Comparison of ENCODE assay signal across 23 cellular contexts in genomic region chr1:147264158-147264768, GRCh38. TPM values are rescaled to one million over a fixed set of nuclear protein-coding genes. Genes with fewer than 3 reads are reported as not detected.
DNase-seq lines count a peak whose midpoint lies in the region; ATAC-seq, FAIRE-seq and TF ChIP-seq lines count a peak whose summit lies in the region.
"Had no signal": no experiment of that assay in that cellular context is flagged by ENCODE, and none has a peak within 500 bp of the region (broad histone marks: within the 10 kb centered on the region; RNA-seq: fewer than 3 reads in every experiment).

No MANE protein-coding gene starts in this region.

- no peak overlapping the region; the same call in 1 of the 2 replicates for H3K27ac ChIP-seq in IMR-90 (ENCODE audit: insufficient read depth, low read length)
- no peak overlapping the region for H3K27ac ChIP-seq in K562 (ENCODE audit: extremely low read depth, low read depth, low read length)
- H3K27ac ChIP-seq: left ventricle myocardium inferior, neural progenitor cell, transverse colon had no signal

- no peak overlapping the region for H3K4ac ChIP-seq in IMR-90 (ENCODE audit: low read depth, low read length)

- no peak overlapping the region for H4K91ac ChIP-seq in IMR-90 (ENCODE audit: insufficient read depth, low read depth, low read length)

- BruUV-seq in IMR-90 (replicated peaks; lab: Mats Ljungman, UMichigan) (no TSS peak), K562 (replicated peaks; lab: Mats Ljungman, UMichigan) (no TSS peak)

- POLR2A ChIA-PET in IMR-90 (lab: Charles Lee; ENCODE audit: unreplicated experiment) (no interaction called here), K562 (lab: Yijun Ruan, JAX) (no interaction called here)

- TF ChIP-seq RAD21 in IMR-90 (IDR thresholded peaks at IDR 0.05; ENCODE audit: low read length) (no peak), K562 (CRISPR knock-in tag; conservative IDR thresholded peaks at IDR 0.05 in 1 of 2, IDR thresholded peaks at IDR 0.05 in 1 of 2) (no peak)

- dilution Hi-C loops in IMR-90 (cut with HindIII; ENCODE audit: low sequenced_read_pairs, unreplicated experiment) = no loop called here

- H4K5ac ChIP-seq in IMR-90 (ENCODE audit: low read depth, low read length) = no peak overlapping the region

- H2BK15ac ChIP-seq in IMR-90 (ENCODE audit: low read depth, low read length) = no peak overlapping the region

- ATAC-seq in IMR-90 (ENCODE audit: low read depth) (peak; percentile 86), K562 (no peak), HG02642 (IDR thresholded peaks at IDR 0.05; ENCODE audit: poor library complexity, unreplicated experiment) (no peak), HG03159 (IDR thresholded peaks at IDR 0.05; ENCODE audit: unreplicated experiment) (no peak)
- ATAC-seq: activated CD4-positive, alpha-beta T cell treated with anti-CD3 and anti-CD28 coated beads for 36 hours; activated CD8-positive, alpha-beta memory T cell treated with anti-CD3 and anti-CD28 coated beads, Interleukin-2, amount 10 ng/mL, durations not matched to agents 7 days and 5 days; activated T-helper 17 cell treated with anti-CD3 and anti-CD28 coated beads, Interleukin-2, amount 50 U/mL, for 72 hours; mucosa of descending colon; stimulated activated memory B cell treated with anti-CD40 and anti-IgM and Interleukin-4, amounts not matched to agents 10 μg/mL and 1 μg/mL and 100 μg/mL, for 72 hours had no signal

- intact Hi-C loops in IMR-90 (cut with micrococcal nuclease) = loop anchor here (5.0 kb wide), 1 partner anchor 33 kb away; no protein-coding TSS in a partner anchor
- intact Hi-C loops in K562 (cut with micrococcal nuclease) = no loop called here

- DNase-seq in AG08396 (ENCODE audit: low spot score) = peak; percentile 44
- peak; percentile 82 for DNase-seq in IMR-90
- DNase-seq in K562 (ENCODE audit: extremely low read depth in 1 of 4, low spot score in 3 of 4) = no peak
- peak; percentile 72 to 88 for DNase-seq in foreskin fibroblast
- no peak for DNase-seq in NCI-H1092 treated with DMSO at 0.1 percent for 48 hours (lab: John Stamatoyannopoulos, UW)
- no peak for DNase-seq in kidney glomerular epithelial cell (lab: John Stamatoyannopoulos, UW)
- DNase-seq: activated CD4-positive, alpha-beta T cell treated with anti-CD3 and anti-CD28 coated beads for 36 hours; activated CD8-positive, alpha-beta memory T cell treated with anti-CD3 and anti-CD28 coated beads, Interleukin-2, amount 10 ng/mL, durations not matched to agents 7 days and 5 days; activated naive CD8-positive, alpha-beta T cell treated with anti-CD3 and anti-CD28 coated beads, Interleukin-2, amount 10 ng/mL, durations not matched to agents 7 days and 5 days; H9; Kasumi-1; left ventricle myocardium inferior; mucosa of descending colon; NCI-H1417 treated with DMSO at 0.1 percent for 48 hours; NCI-H2171 treated with DMSO at 0.1 percent for 48 hours; NCI-H774; stimulated activated CD4-positive, alpha-beta T cell treated with anti-CD3 and anti-CD28 coated beads, Interleukin-15, amount 100 ng/mL, for 24 hours; transverse colon had no signal

- TF ChIP-seq EP300 in K562 (IDR thresholded peaks at IDR 0.05; ENCODE audit: low read length) = no peak

- no peak overlapping the region for H3K56ac ChIP-seq in IMR-90 (ENCODE audit: extremely low read depth, insufficient read depth, low read length)

- peaks cover 4 to 8% of the 10 kb centered on the region in 2 experiments; a peak in 2 of 4 replicates for H3K79me1 ChIP-seq in IMR-90 (ENCODE audit: low read depth in 1 of 2, low read length in 2 of 2)

- H3K9ac ChIP-seq in IMR-90 (ENCODE audit: low read depth, low read length) (no peak overlapping the region), K562 (ENCODE audit: insufficient read depth in 1 of 2, low read depth in 2 of 2, low read length in 2 of 2) (no peak overlapping the region)
- H3K9ac ChIP-seq: neural progenitor cell had no signal

- H3K9me1 ChIP-seq in IMR-90 (ENCODE audit: insufficient read depth, low read length) (no peaks in the 10 kb centered on the region), K562 (ENCODE audit: control insufficient read depth, insufficient read depth, low read length) (no peaks in the 10 kb centered on the region)

- no peak overlapping the region for H2AFZ ChIP-seq in IMR-90 (replicated peaks; ENCODE audit: low read length, poor library complexity)
- no peak overlapping the region for H2AFZ ChIP-seq in K562 (ENCODE audit: low read depth, low read length)
- H2AFZ ChIP-seq: neural progenitor cell had no signal

- H2BK20ac ChIP-seq in IMR-90 (ENCODE audit: low read depth, low read length) = no peak overlapping the region

- CTCF ChIA-PET in IMR-90 (lab: Yijun Ruan, JAX) = interaction anchor here (0.5 to 0.6 kb wide), 2 partner anchors 23 to 47 kb away, joined by 3 read pairs; no protein-coding TSS in a partner anchor
- CTCF ChIA-PET in K562 (lab: Yijun Ruan, JAX; ENCODE audit: low intra/inter-chr PET ratio) = no interaction called here

- H4K20me1 ChIP-seq in IMR-90 (ENCODE audit: insufficient read depth, low read length) (no peaks in the 10 kb centered on the region), K562 (replicated peaks; ENCODE audit: control insufficient read depth, insufficient read depth, low read length) (no peaks in the 10 kb centered on the region)

- in situ Hi-C loops in IMR-90 (cut with MboI; ENCODE audit: low sequenced_read_pairs) (no loop called here), K562 (cut with MboI) (no loop called here)

- no peak overlapping the region for H2AK5ac ChIP-seq in IMR-90 (ENCODE audit: low read depth, low read length)

- FAIRE-seq in K562 (lab: Jason Lieb, UNC) = peak; percentile 23

- TF ChIP-seq CTCF in IMR-90 (conservative IDR thresholded peaks at IDR 0.05; ENCODE audit: low read depth, low read length) (no peak), K562 (IDR thresholded peaks at IDR 0.05 in 2 of 3, conservative IDR thresholded peaks at IDR 0.05 in 1 of 3; ENCODE audit: insufficient read depth in 2 of 3, low read depth in 1 of 3, low read length in 3 of 3) (no peak), foreskin fibroblast (IDR thresholded peaks at IDR 0.05; ENCODE audit: low read depth, low read length) (no peak)

- no peak overlapping the region; the same call in 1 of the 2 replicates for H3K14ac ChIP-seq in IMR-90 (replicated peaks; ENCODE audit: low read depth, low read length)

- H3K4me3 ChIP-seq in IMR-90 (ENCODE audit: insufficient read depth, low read depth, low read length) (no peak overlapping the region), K562 (no peak overlapping the region), foreskin fibroblast (ENCODE audit: low read depth in 1 of 2, low read length in 2 of 2) (no peak overlapping the region)
- H3K4me3 ChIP-seq: left ventricle myocardium inferior, mucosa of descending colon, neural progenitor cell, transverse colon had no signal

- no peak overlapping the region; the same call in 1 of the 2 replicates for H3K23ac ChIP-seq in IMR-90 (ENCODE audit: low read depth, low read length)

- H3K36me3 ChIP-seq in IMR-90 (ENCODE audit: control insufficient read depth, insufficient read depth, low read length) (peaks cover 15% of the 10 kb centered on the region), K562 (ENCODE audit: control insufficient read depth, insufficient read depth, low read length) (peaks cover 98% of the 10 kb centered on the region)

- H4K8ac ChIP-seq in IMR-90 (ENCODE audit: low read depth in 2 of 2, low read length in 2 of 2) = no peak overlapping the region; a peak in 1 of 4 replicates

- H3K9me3 ChIP-seq in IMR-90 (ENCODE audit: control insufficient read depth, insufficient read depth, low read length) (no peaks in the 10 kb centered on the region), K562 (replicated peaks; ENCODE audit: control insufficient read depth, insufficient read depth, low read depth, low read length) (no peaks in the 10 kb centered on the region)
- H3K9me3 ChIP-seq: left ventricle myocardium inferior, mucosa of descending colon, transverse colon had no signal

- WGBS in IMR-90 (ENCODE audit: extremely low coverage in 2 of 2, insufficient read length in 1 of 2), 2 experiments = no CpG with 5 or more reads among the region's 3 CpGs
- 87% methylated on average over 3 of the region's 3 CpGs for WGBS in K562 (ENCODE audit: insufficient coverage, low coverage, missing lambda C conversion rate)

- no peak overlapping the region for H2BK120ac ChIP-seq in IMR-90 (ENCODE audit: low read depth, low read length)

- H3K27me3 ChIP-seq in IMR-90 (ENCODE audit: control insufficient read depth, insufficient read depth, low read length) (no peaks in the 10 kb centered on the region), K562 (ENCODE audit: control insufficient read depth in 2 of 2, insufficient read depth in 2 of 2, low read length in 2 of 2) (no peaks in the 10 kb centered on the region)
- H3K27me3 ChIP-seq: neural progenitor cell, transverse colon had no signal

- peak overlapping the region; percentile 75 for H2BK5ac ChIP-seq in IMR-90 (ENCODE audit: low read depth, low read length, poor library complexity, severe bottlenecking)

- H3K4me1 ChIP-seq in IMR-90 (ENCODE audit: control insufficient read depth, insufficient read depth, low read length) = peaks cover 4% of the 10 kb centered on the region; the same call in 1 of the 2 replicates
- no peaks in the 10 kb centered on the region for H3K4me1 ChIP-seq in K562 (replicated peaks in 1 of 2; ENCODE audit: control insufficient read depth in 2 of 2, insufficient read depth in 2 of 2, low read length in 2 of 2)
- H3K4me1 ChIP-seq: left ventricle myocardium inferior, neural progenitor cell, transverse colon had no signal

- peaks cover 4% of the 10 kb centered on the region; the same call in 1 of the 3 replicates for H3K79me2 ChIP-seq in K562 (ENCODE audit: control insufficient read depth, insufficient read depth, low read length)

- TF ChIP-seq POLR2A in IMR-90 (IDR thresholded peaks at IDR 0.05; ENCODE audit: low read depth, low read length) = no peak
- TF ChIP-seq POLR2A in K562 (conservative IDR thresholded peaks at IDR 0.05) = no peak

- H3K18ac ChIP-seq in IMR-90 (ENCODE audit: low read depth, low read length) = no peak overlapping the region; the same call in 1 of the 2 replicates

- no peak overlapping the region; the same call in 1 of the 2 replicates for H3K4me2 ChIP-seq in IMR-90 (ENCODE audit: low read depth, low read length)
- H3K4me2 ChIP-seq in K562 (ENCODE audit: insufficient read depth, low read length) = no peak overlapping the region
- H3K4me2 ChIP-seq: neural progenitor cell had no signal

- H2AK9ac ChIP-seq in IMR-90 (replicated peaks; ENCODE audit: low read depth, low read length, poor library complexity) = no peak overlapping the region

RNA-seq across cellular contexts. Expression of gene CHD1L, which starts 21.8 kb away (rescaled TPM):
- total RNA-seq in IMR-90 (2012; rRNA removed) = 47.5 and 51.7 TPM in 2 replicates
- polyA plus RNA-seq in IMR-90 (2012; rRNA removed) = 28.2 and 31.2 TPM in 2 replicates
- 6.2 and 8.3 TPM in 2 replicates for polyA plus RNA-seq in IMR-90 (2012; cell fraction: cytosol; rRNA removed)
- polyA plus RNA-seq in IMR-90 (2012; cell fraction: nucleus; rRNA removed; ENCODE audit: low replicate concordance) = 7.3 and 53.9 TPM in 2 replicates
- total RNA-seq in K562 (2011; cell fraction: chromatin; rRNA removed; ENCODE audit: low replicate concordance) = 63.2 and 127 TPM in 2 replicates
- 24.7 and 31.3 TPM in 2 replicates for total RNA-seq in K562 (2011; cell fraction: nucleolus; rRNA removed)
- 38.4 and 43.6 TPM in 2 replicates for total RNA-seq in K562 (2011; cell fraction: nucleoplasm; rRNA removed)
- total RNA-seq in K562 (2014; rRNA removed) = 48.0 and 50.0 TPM in 2 replicates
- total RNA-seq in K562 (2014; rRNA removed; fragmentation: Illumina TruSeq; extraction: Trizol) = 66.4 and 70.5 TPM in 2 replicates
- 56.7 and 59.1 TPM in 2 replicates for total RNA-seq in K562 (2015; rRNA removed; fragmentation: Illumina TruSeq; extraction: Trizol)
- total RNA-seq in K562 (2021) = 55.3 and 59.3 TPM in 2 replicates
- 60.4 and 93.3 TPM in 2 replicates for polyA plus RNA-seq in K562 (2011; rRNA removed)
- polyA plus RNA-seq in K562 (2011; cell fraction: cytosol; rRNA removed) = 19.1 and 31.4 TPM in 2 replicates
- 75.8 and 85.1 TPM in 2 replicates for polyA plus RNA-seq in K562 (2011; cell fraction: nucleus; rRNA removed)
- polyA plus RNA-seq in K562 (2012) = 39.4 and 46.9 TPM in 2 replicates
- polyA plus RNA-seq in K562 (2014; fragmentation: Illumina TruSeq; extraction: Trizol) = 51.8 and 57.5 TPM in 2 replicates
- 10 to 100 TPM; 25.0 to 38.9 TPM for polyA plus RNA-seq in K562 (2014; fragmentation: Nextera tagmentation; extraction: Ambion mirVana)
- polyA plus RNA-seq in K562 (2014; rRNA removed) = 64.6 and 66.2 TPM in 2 replicates
- 55.1 and 62.4 TPM in 2 replicates for polyA minus RNA-seq in K562 (2011; rRNA and poly(A)+ RNA removed)
- 19.7 and 29.3 TPM in 2 replicates for polyA minus RNA-seq in K562 (2011; cell fraction: cytosol; rRNA and poly(A)+ RNA removed)
- 29.9 and 37.3 TPM in 2 replicates for polyA minus RNA-seq in K562 (2011; cell fraction: nucleus; rRNA and poly(A)+ RNA removed)

RNA-seq across cellular contexts. Expression of gene FMO5, which starts 39.1 kb away (rescaled TPM):
- total RNA-seq in IMR-90 (2012; rRNA removed) (0.36 and 0.83 TPM in 2 replicates), K562 (2014; rRNA removed) (0.08 TPM in 1 of 2 replicates, not detected in the other), K562 (2014; rRNA removed; fragmentation: Illumina TruSeq; extraction: Trizol) (0.22 and 0.51 TPM in 2 replicates), K562 (2015; rRNA removed; fragmentation: Illumina TruSeq; extraction: Trizol) (0.60 and 0.69 TPM in 2 replicates), K562 (2021) (0.22 and 0.25 TPM in 2 replicates)
- polyA plus RNA-seq in IMR-90 (2012; rRNA removed) (0.50 and 0.51 TPM in 2 replicates), K562 (2011; rRNA removed) (0.11 and 0.13 TPM in 2 replicates), K562 (2014; fragmentation: Illumina TruSeq; extraction: Trizol) (0.29 and 0.40 TPM in 2 replicates), K562 (2014; fragmentation: Nextera tagmentation; extraction: Ambion mirVana) (under 1 TPM; 0.11 to 0.15 TPM), K562 (2014; rRNA removed) (0.04 and 0.16 TPM in 2 replicates)
- polyA plus RNA-seq in IMR-90 (2012; cell fraction: cytosol; rRNA removed) = 0.01 and 0.10 TPM in 2 replicates
- 0.29 and 1.3 TPM in 2 replicates for polyA plus RNA-seq in IMR-90 (2012; cell fraction: nucleus; rRNA removed; ENCODE audit: low replicate concordance)
- not detected in 2 replicates for total RNA-seq in K562 (2011; cell fraction: chromatin; rRNA removed; ENCODE audit: low replicate concordance)
- total RNA-seq in K562 (2011; cell fraction: nucleolus; rRNA removed) = 0.17 TPM in 1 of 2 replicates, not detected in the other
- total RNA-seq in K562 (2011; cell fraction: nucleoplasm; rRNA removed) = 0.22 TPM in 1 of 2 replicates, not detected in the other
- not detected in 2 replicates for polyA plus RNA-seq in K562 (2011; cell fraction: cytosol; rRNA removed)
- polyA plus RNA-seq in K562 (2011; cell fraction: nucleus; rRNA removed) = 0.13 and 0.29 TPM in 2 replicates
- 0.52 and 0.57 TPM in 2 replicates for polyA plus RNA-seq in K562 (2012)
- polyA minus RNA-seq in K562 (2011; rRNA and poly(A)+ RNA removed) = 0.09 TPM in 1 of 2 replicates, not detected in the other
- polyA minus RNA-seq in K562 (2011; cell fraction: cytosol; rRNA and poly(A)+ RNA removed) = not detected in 2 replicates
- 0.11 and 0.27 TPM in 2 replicates for polyA minus RNA-seq in K562 (2011; cell fraction: nucleus; rRNA and poly(A)+ RNA removed)

Comparison
In these comparisons a context has a peak if more than half of its experiments do, and no peak if none do; other contexts are left out.
1. DNase-seq: peak in AG08396 (single experiment), IMR-90 (single experiment) and foreskin fibroblast (2 of 2); none in K562 (0 of 4), NCI-H1092 treated with DMSO at 0.1 percent for 48 hours (single experiment) and kidney glomerular epithelial cell (single experiment).